Comparison of ENCODE assay signal across 14 cellular contexts in the genomic region with DNA sequence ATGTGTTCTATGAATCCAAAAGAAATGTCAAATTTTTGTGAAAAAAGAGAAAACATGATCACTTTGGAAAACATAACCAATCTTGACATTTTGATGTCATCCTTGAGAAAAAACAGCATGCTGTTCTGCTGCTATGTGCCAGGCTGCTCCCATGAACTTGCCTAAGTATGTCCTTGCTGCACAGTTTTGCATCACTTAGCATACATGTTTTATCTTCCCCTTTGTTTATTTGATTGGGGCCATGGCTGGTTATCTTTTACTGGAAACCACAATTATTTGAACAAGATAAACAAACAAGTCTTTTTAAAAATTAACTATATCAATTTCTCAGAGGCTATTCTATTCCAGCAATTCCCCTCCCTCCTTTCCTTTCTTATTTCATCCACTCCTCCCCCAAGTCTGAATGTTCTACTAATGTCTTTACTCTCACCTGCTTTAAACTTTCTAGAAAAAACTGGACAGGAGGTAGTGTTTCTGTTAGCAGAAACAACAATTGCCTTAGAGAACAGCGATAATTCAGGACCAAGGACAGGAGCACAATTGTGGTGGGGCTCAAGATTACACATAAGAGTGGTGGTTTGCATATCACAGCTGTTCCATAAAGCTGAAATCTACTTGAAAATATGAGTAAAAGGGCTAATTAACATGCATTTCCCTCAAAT. TPM values are rescaled to one million over a fixed set of nuclear protein-coding genes. Genes with fewer than 3 reads are reported as not detected.
DNase-seq lines count a peak whose midpoint lies in the region; ATAC-seq, FAIRE-seq and TF ChIP-seq lines count a peak whose summit lies in the region.
"Had no signal": no experiment of that assay in that cellular context is flagged by ENCODE, and none has a peak within 500 bp of the region (broad histone marks: within the 10 kb centered on the region; RNA-seq: fewer than 3 reads in every experiment).

No MANE protein-coding gene starts in this region.

- H3K9me3 Mint-ChIP-seq in CD14-positive monocyte: peaks cover 0 to 2% (median 0%) of the 10 kb centered on the region in 7 donors

- no peak for TF ChIP-seq POLR2A in HCT116 (IDR thresholded peaks at IDR 0.05; ENCODE audit: borderline replicate concordance, extremely low read depth, insufficient read depth, insufficient read length)
- TF ChIP-seq POLR2A in K562 (conservative IDR thresholded peaks at IDR 0.05): no peak
- TF ChIP-seq POLR2A in HepG2 (IDR thresholded peaks at IDR 0.05; ENCODE audit: insufficient read depth in 1 of 2, low read depth in 2 of 2, low read length in 2 of 2): no peak

- H3K79me2 ChIP-seq in HCT116 (ENCODE audit: insufficient read depth, low read length) (no peaks in the 10 kb centered on the region), K562 (ENCODE audit: control insufficient read depth, insufficient read depth, low read length) (no peaks in the 10 kb centered on the region), HepG2 (ENCODE audit: insufficient read depth, low read length) (no peaks in the 10 kb centered on the region)

- RAD21 ChIA-PET in HCT116 (lab: Charles Lee; ENCODE audit: low non-redundant PET in 1 of 2, low total read pairs in 2 of 2, uncharacterized antibody in 2 of 2, unreplicated experiment in 2 of 2): no interaction called here

- ATAC-seq in HCT116: no peak
- no peak for ATAC-seq in K562
- peak; percentile 43 for ATAC-seq in HepG2
- no peak for ATAC-seq in GM21723 (IDR thresholded peaks at IDR 0.05; ENCODE audit: unreplicated experiment)

- H3K9me3 ChIP-seq in HCT116 (ENCODE audit: control insufficient read depth in 1 of 2, insufficient read depth in 1 of 2, low read depth in 1 of 2, low read length in 2 of 2) (no peaks in the 10 kb centered on the region), K562 (replicated peaks; ENCODE audit: control insufficient read depth, insufficient read depth, low read depth, low read length) (no peaks in the 10 kb centered on the region), HepG2 (ENCODE audit: low read length) (no peaks in the 10 kb centered on the region)
- H3K9me3 ChIP-seq: left ventricle myocardium inferior had no signal

- H3K9me1 ChIP-seq in K562 (ENCODE audit: control insufficient read depth, insufficient read depth, low read length): no peaks in the 10 kb centered on the region

- WGBS in K562 (ENCODE audit: insufficient coverage, low coverage, missing lambda C conversion rate): 0% methylated on average over 1 of the region's 1 CpG
- 86% methylated on average over 1 of the region's 1 CpG for WGBS in HepG2 (ENCODE audit: low lambda C conversion rate)

- BruUV-seq in HCT116 (replicated peaks; lab: Mats Ljungman, UMichigan) (no TSS peak), K562 (replicated peaks; lab: Mats Ljungman, UMichigan) (no TSS peak), HepG2 (replicated peaks; lab: Mats Ljungman, UMichigan) (no TSS peak)

- H3K27ac ChIP-seq in HCT116 (ENCODE audit: low read depth, low read length): no peak overlapping the region
- H3K27ac ChIP-seq in K562 (ENCODE audit: extremely low read depth, low read depth, low read length): no peak overlapping the region
- no peak overlapping the region for H3K27ac ChIP-seq in HepG2 (ENCODE audit: extremely low read length, insufficient read depth, low read length)
- H3K27ac ChIP-seq: left ventricle myocardium inferior had no signal

- H3K27me3 ChIP-seq in HCT116 (ENCODE audit: insufficient read depth, low read length) (peaks cover 8% of the 10 kb centered on the region), K562 (ENCODE audit: control insufficient read depth in 2 of 2, insufficient read depth in 2 of 2, low read length in 2 of 2) (no peaks in the 10 kb centered on the region; a peak in 1 of 5 replicates), HepG2 (ENCODE audit: control insufficient read depth in 1 of 2, insufficient read depth in 2 of 2, low read length in 2 of 2) (no peaks in the 10 kb centered on the region)

- H3K9ac ChIP-seq in HCT116 (ENCODE audit: low read length): no peak overlapping the region
- H3K9ac ChIP-seq in K562 (ENCODE audit: insufficient read depth in 1 of 2, low read depth in 2 of 2, low read length in 2 of 2): no peak overlapping the region
- H3K9ac ChIP-seq in HepG2 (ENCODE audit: insufficient read depth, low read depth, low read length): no peak overlapping the region

- H3K36me3 Mint-ChIP-seq in CD14-positive monocyte: no peaks in the 10 kb centered on the region

- H2AFZ ChIP-seq in HCT116 (ENCODE audit: low read depth, low read length, poor library complexity, severe bottlenecking): no peak overlapping the region
- no peak overlapping the region for H2AFZ ChIP-seq in K562 (ENCODE audit: low read depth, low read length)
- H2AFZ ChIP-seq in HepG2 (ENCODE audit: low read length): no peak overlapping the region

- H3K9me2 ChIP-seq in HCT116 (ENCODE audit: insufficient read depth): no peaks in the 10 kb centered on the region

- no peak overlapping the region for H3K4me3 Mint-ChIP-seq in CD14-positive monocyte

- CTCF ChIA-PET in HCT116 (lab: Charles Lee): no interaction called here
- CTCF ChIA-PET in K562 (lab: Yijun Ruan, JAX; ENCODE audit: low intra/inter-chr PET ratio): no interaction called here
- CTCF ChIA-PET in HepG2 (lab: Yijun Ruan, JAX; ENCODE audit: low intra/inter-chr PET ratio, low total read pairs): no interaction called here

- no peak for TF ChIP-seq EP300 in K562 (IDR thresholded peaks at IDR 0.05; ENCODE audit: low read length)
- TF ChIP-seq EP300 in HepG2 (IDR thresholded peaks at IDR 0.05; ENCODE audit: low read depth in 2 of 2, low read length in 2 of 2): 0 out of 4 replicates have a peak, but pooled peaks of 1 of the 2 experiments have one; percentile 51
- TF ChIP-seq EP300 in HepG2 (CRISPR knock-in tag; IDR thresholded peaks at IDR 0.05; ENCODE audit: borderline replicate concordance): no peak

- DNase-seq in HCT116 (ENCODE audit: low read depth, low spot score) (no peak), NCI-H460 (ENCODE audit: extremely low read depth, low read depth) (peak; percentile 17), K562 (ENCODE audit: extremely low read depth in 1 of 4, low spot score in 3 of 4) (no peak), HepG2 (ENCODE audit: low spot score) (peak; percentile 62), CD14-positive monocyte (ENCODE audit: low spot score) (no peak), NCI-H524 (lab: John Stamatoyannopoulos, UW) (no peak), NCI-H2029 treated with DMSO at 0.1 percent for 48 hours (lab: John Stamatoyannopoulos, UW) (no peak)
- DNase-seq: effector CD4-positive, alpha-beta T cell; glutamatergic neuron; left ventricle myocardium inferior; NCI-H1092 treated with DMSO at 0.1 percent for 48 hours; NCI-H510A treated with DMSO at 0.1 percent for 48 hours; SHP77 had no signal

- in situ Hi-C loops in K562 (cut with MboI): no loop called here
- in situ Hi-C loops in HepG2 (cut with HindIII; ENCODE audit: extremely low pct_ligation_motif_present, low pct_unique_long_range_greater_than_20kb): no loop called here

- TF ChIP-seq CTCF in HCT116 (IDR thresholded peaks at IDR 0.05 in 2 of 3, conservative IDR thresholded peaks at IDR 0.05 in 1 of 3; ENCODE audit: borderline replicate concordance in 1 of 3, insufficient read depth in 1 of 3, low read depth in 2 of 3, low read length in 2 of 3) (no peak), K562 (IDR thresholded peaks at IDR 0.05 in 2 of 3, conservative IDR thresholded peaks at IDR 0.05 in 1 of 3; ENCODE audit: insufficient read depth in 2 of 3, low read depth in 1 of 3, low read length in 3 of 3) (no peak), HepG2 (CRISPR knock-in tag; IDR thresholded peaks at IDR 0.05) (no peak), CD14-positive monocyte (IDR thresholded peaks at IDR 0.05) (no peak)

- no peak overlapping the region for H3K27ac Mint-ChIP-seq in CD14-positive monocyte

- H3K4me1 ChIP-seq in HCT116 (ENCODE audit: control insufficient read depth in 1 of 2, insufficient read depth in 2 of 2, low read length in 2 of 2) (no peaks in the 10 kb centered on the region), K562 (replicated peaks in 1 of 2; ENCODE audit: control insufficient read depth in 2 of 2, insufficient read depth in 2 of 2, low read length in 2 of 2) (no peaks in the 10 kb centered on the region), HepG2 (ENCODE audit: insufficient read depth, low read length) (peaks cover 40% of the 10 kb centered on the region)
- H3K4me1 ChIP-seq: left ventricle myocardium inferior had no signal

- H3K4me3 ChIP-seq in HCT116 (replicated peaks in 1 of 2; ENCODE audit: low read depth in 1 of 2, low read length in 2 of 2): no peak overlapping the region
- H3K4me3 ChIP-seq in K562: no peak overlapping the region
- H3K4me3 ChIP-seq in HepG2 (replicated peaks in 1 of 3; ENCODE audit: insufficient read depth in 1 of 3, low read depth in 2 of 3, low read length in 3 of 3): no peak overlapping the region
- H3K4me3 ChIP-seq: left ventricle myocardium inferior had no signal

- H3K36me3 ChIP-seq in HCT116 (ENCODE audit: control insufficient read depth in 1 of 2, insufficient read depth in 2 of 2, low read length in 2 of 2): no peaks in the 10 kb centered on the region
- no peaks in the 10 kb centered on the region for H3K36me3 ChIP-seq in K562 (ENCODE audit: control insufficient read depth, insufficient read depth, low read length)
- H3K36me3 ChIP-seq in HepG2 (replicated peaks in 1 of 2; ENCODE audit: control insufficient read depth in 1 of 2, insufficient read depth in 2 of 2, low read length in 2 of 2): no peaks in the 10 kb centered on the region
- H3K36me3 ChIP-seq: left ventricle myocardium inferior had no signal

- no peaks in the 10 kb centered on the region for H3K4me1 Mint-ChIP-seq in CD14-positive monocyte

- H4K20me1 ChIP-seq in HCT116 (ENCODE audit: insufficient read depth): no peaks in the 10 kb centered on the region
- H4K20me1 ChIP-seq in K562 (replicated peaks; ENCODE audit: control insufficient read depth, insufficient read depth, low read length): no peaks in the 10 kb centered on the region
- no peaks in the 10 kb centered on the region for H4K20me1 ChIP-seq in HepG2 (ENCODE audit: insufficient read depth, low read length)

- TF ChIP-seq RAD21 in HCT116 (IDR thresholded peaks at IDR 0.05; ENCODE audit: low read depth) (no peak), K562 (CRISPR knock-in tag; conservative IDR thresholded peaks at IDR 0.05 in 1 of 2, IDR thresholded peaks at IDR 0.05 in 1 of 2) (no peak), HepG2 (CRISPR knock-in tag; IDR thresholded peaks at IDR 0.05) (no peak)

- intact Hi-C loops in HCT116 (cut with micrococcal nuclease) (no loop called here), K562 (cut with micrococcal nuclease) (loop anchor here (10.0 kb wide), 1 partner anchor 608 kb away; no protein-coding TSS in a partner anchor), HepG2 (cut with micrococcal nuclease; ENCODE audit: unreplicated experiment) (no loop called here), CD14-positive monocyte (cut with micrococcal nuclease) (no loop called here)

- POLR2A ChIA-PET in HCT116 (lab: Charles Lee) (no interaction called here), K562 (lab: Yijun Ruan, JAX) (no interaction called here), HepG2 (lab: Yijun Ruan, JAX) (interaction anchor here (2.5 kb wide), 1 partner anchor 11 kb away, joined by 7 read pairs; no protein-coding TSS in a partner anchor)

- no peak for FAIRE-seq in K562 (lab: Jason Lieb, UNC)
- no peak for FAIRE-seq in HepG2 (lab: Jason Lieb, UNC)

- peaks cover 0 to 6% (median 0%) of the 10 kb centered on the region in 3 donors for H3K27me3 Mint-ChIP-seq in CD14-positive monocyte (ENCODE audit: low read depth in 3 of 3)

- H3K4me2 ChIP-seq in HCT116 (ENCODE audit: low read length) (no peak overlapping the region), K562 (ENCODE audit: insufficient read depth, low read length) (no peak overlapping the region), HepG2 (ENCODE audit: low read depth, low read length) (no peak overlapping the region)

RNA-seq across cellular contexts. Expression of gene AOX1, which starts 6.7 kb away (rescaled TPM):
- total RNA-seq in HCT116 (2021; ENCODE audit: unreplicated experiment): 0.71 TPM
- polyA plus RNA-seq in HCT116 (2012): 0.38 and 0.41 TPM in 2 replicates
- total RNA-seq in NCI-H460 (2014; rRNA removed; shearing (Covaris generic)): 10.7 and 15.2 TPM in 2 replicates
- polyA plus RNA-seq in NCI-H460 (2014; cell fraction: nucleus; rRNA removed): 4.2 and 11.0 TPM in 2 replicates
- not detected in 2 replicates for total RNA-seq in K562 (2011; cell fraction: chromatin; rRNA removed; ENCODE audit: low replicate concordance)
- 0.92 TPM in 1 of 2 replicates, not detected in the other for total RNA-seq in K562 (2011; cell fraction: nucleolus; rRNA removed)
- total RNA-seq in K562 (2011; cell fraction: nucleoplasm; rRNA removed): not detected in 2 replicates
- total RNA-seq in K562 (2014; rRNA removed): 0.16 TPM in 1 of 2 replicates, not detected in the other
- not detected in 2 replicates for total RNA-seq in K562 (2014; rRNA removed; fragmentation: Illumina TruSeq; extraction: Trizol)
- not detected in 2 replicates for total RNA-seq in K562 (2015; rRNA removed; fragmentation: Illumina TruSeq; extraction: Trizol)
- total RNA-seq in K562 (2021): 0.55 and 0.69 TPM in 2 replicates
- 0.10 and 0.20 TPM in 2 replicates for polyA plus RNA-seq in K562 (2011; rRNA removed)
- 0.06 and 0.55 TPM in 2 replicates for polyA plus RNA-seq in K562 (2011; cell fraction: cytosol; rRNA removed)
- 0.23 and 0.37 TPM in 2 replicates for polyA plus RNA-seq in K562 (2011; cell fraction: nucleus; rRNA removed)
- 0.05 TPM in 1 of 2 replicates, not detected in the other for polyA plus RNA-seq in K562 (2012)
- polyA plus RNA-seq in K562 (2014; fragmentation: Illumina TruSeq; extraction: Trizol): not detected in 2 replicates
- under 1 TPM in 1 of 2 experiments, not detected in 1; 0.20 TPM for polyA plus RNA-seq in K562 (2014; fragmentation: Nextera tagmentation; extraction: Ambion mirVana)
- not detected in 2 replicates for polyA plus RNA-seq in K562 (2014; rRNA removed)
- polyA minus RNA-seq in K562 (2011; rRNA and poly(A)+ RNA removed): 0.04 and 0.63 TPM in 2 replicates
- 0.73 TPM in 1 of 2 replicates, not detected in the other for polyA minus RNA-seq in K562 (2011; cell fraction: cytosol; rRNA and poly(A)+ RNA removed)
- 0.11 and 0.13 TPM in 2 replicates for polyA minus RNA-seq in K562 (2011; cell fraction: nucleus; rRNA and poly(A)+ RNA removed)
- 18.0 and 27.5 TPM in 2 replicates for total RNA-seq in HepG2 (2016; rRNA removed; fragmentation: Illumina TruSeq; extraction: Trizol)
- total RNA-seq in HepG2 (2016; cell fraction: cytosol; rRNA removed; fragmentation: Illumina TruSeq; extraction: Trizol; ENCODE audit: low read depth): 2.9 and 3.1 TPM in 2 replicates
- 16.9 and 27.1 TPM in 2 replicates for total RNA-seq in HepG2 (2016; cell fraction: insoluble cytoplasmic fraction; rRNA removed; fragmentation: Illumina TruSeq; extraction: Trizol)
- 5.6 and 7.9 TPM in 2 replicates for total RNA-seq in HepG2 (2016; cell fraction: membrane; rRNA removed; fragmentation: Illumina TruSeq; extraction: Trizol)
- total RNA-seq in HepG2 (2016; cell fraction: nucleus; rRNA removed; fragmentation: Illumina TruSeq; extraction: Trizol): 11.2 and 11.3 TPM in 2 replicates
- polyA plus RNA-seq in HepG2 (2011; rRNA removed): 9.2 and 18.9 TPM in 2 replicates
- polyA plus RNA-seq in HepG2 (2011; cell fraction: cytosol; rRNA removed): 9.0 and 14.2 TPM in 2 replicates
- 6.6 and 14.0 TPM in 2 replicates for polyA plus RNA-seq in HepG2 (2011; cell fraction: nucleus; rRNA removed)
- polyA plus RNA-seq in HepG2 (2012): 12.6 and 15.2 TPM in 2 replicates
- 0.95 and 1.1 TPM in 2 replicates for polyA plus RNA-seq in HepG2 (2016; cell fraction: cytosol; fragmentation: Illumina TruSeq; extraction: Trizol; ENCODE audit: low read depth)
- 21.2 and 21.7 TPM in 2 replicates for polyA plus RNA-seq in HepG2 (2016; cell fraction: insoluble cytoplasmic fraction; fragmentation: Illumina TruSeq; extraction: Trizol; ENCODE audit: low read depth)
- polyA plus RNA-seq in HepG2 (2016; cell fraction: membrane; fragmentation: Illumina TruSeq; extraction: Trizol; ENCODE audit: low read depth): 2.7 and 3.3 TPM in 2 replicates
- 8.2 and 9.7 TPM in 2 replicates for polyA plus RNA-seq in HepG2 (2016; cell fraction: nucleus; fragmentation: Illumina TruSeq; extraction: Trizol; ENCODE audit: insufficient read depth, low read depth)
- 9.0 and 94.3 TPM in 2 replicates for polyA minus RNA-seq in HepG2 (2011; rRNA and poly(A)+ RNA removed; ENCODE audit: low replicate concordance)
- 16.3 and 44.6 TPM in 2 replicates for polyA minus RNA-seq in HepG2 (2011; cell fraction: cytosol; rRNA and poly(A)+ RNA removed)
- polyA minus RNA-seq in HepG2 (2011; cell fraction: nucleus; rRNA and poly(A)+ RNA removed): 6.7 and 17.2 TPM in 2 replicates
- not detected for polyA plus RNA-seq in CD14-positive monocyte

Comparison
In these comparisons a context has a peak if more than half of its experiments do, and no peak if none do; other contexts are left out.
1. DNase-seq: peak in NCI-H460 (single experiment) and HepG2 (single experiment); none in HCT116 (single experiment), K562 (0 of 4), CD14-positive monocyte (single experiment), NCI-H524 (0 of 2) and NCI-H2029 treated with DMSO at 0.1 percent for 48 hours (single experiment).